11 cellular contexts compared by ENCODE assay signal in the genomic region with DNA sequence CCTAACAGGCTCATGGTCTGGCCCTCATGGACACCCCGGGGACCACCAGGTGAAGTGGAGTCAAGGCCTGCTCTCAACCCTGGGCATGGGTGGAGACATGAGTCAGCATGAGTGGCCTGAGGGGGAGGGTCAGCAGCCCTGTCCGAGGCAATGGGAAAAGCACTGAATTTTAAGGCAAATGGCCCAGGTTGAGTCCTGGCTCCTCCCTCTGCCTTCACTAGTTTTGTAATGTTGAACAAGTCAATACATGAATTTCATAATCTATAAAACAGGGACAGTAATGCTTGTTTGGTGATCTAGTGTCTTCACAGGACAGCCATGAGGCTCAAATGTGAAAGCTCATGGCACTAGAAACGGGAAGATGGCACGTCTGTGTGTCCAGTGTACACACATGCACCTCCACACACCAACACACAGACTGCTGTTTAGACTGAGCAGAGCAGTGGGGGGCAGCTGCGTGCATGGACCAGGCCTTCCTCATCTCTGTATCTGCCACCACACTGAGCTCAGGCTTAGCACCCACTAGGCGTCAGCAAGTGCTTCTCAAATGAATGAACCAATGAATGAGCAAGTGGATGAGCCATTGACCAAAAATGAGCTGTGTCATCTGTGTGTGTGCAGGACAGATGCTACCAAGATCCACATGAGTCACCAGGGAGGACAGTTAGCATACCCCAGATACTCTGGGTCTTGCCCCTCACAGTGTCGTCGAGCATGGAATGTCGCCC.
DNase-seq lines count a peak whose midpoint lies in the region; FAIRE-seq and TF ChIP-seq lines count a peak whose summit lies in the region.
"Had no signal": no experiment of that assay in that cellular context is flagged by ENCODE, and none has a peak within 500 bp of the region (broad histone marks: within the 10 kb centered on the region; RNA-seq: fewer than 3 reads in every experiment).

No MANE protein-coding gene starts in this region.

- 0 out of 2 replicates have a peak, but pooled peaks cover 10% of the 10 kb centered on the region for H3F3A ChIP-seq in GM23248 (ENCODE audit: insufficient read depth)

- H3K4me3 ChIP-seq in GM23248 (peak overlapping the region; percentile 30; the same call in 1 of the 2 replicates), fibroblast of lung (replicated peaks in 1 of 4; ENCODE audit: control extremely low read depth in 1 of 4, insufficient read depth in 1 of 4, low read depth in 3 of 4, low read length in 4 of 4) (no peak overlapping the region), skeletal muscle cell (ENCODE audit: low read depth, low read length) (peak overlapping the region; percentile 38)

- H3K9me3 ChIP-seq in GM23248 (ENCODE audit: low read depth): no peaks in the 10 kb centered on the region
- no peaks in the 10 kb centered on the region for H3K9me3 ChIP-seq in fibroblast of lung (ENCODE audit: control insufficient read depth, insufficient read depth, low read depth, low read length)
- H3K9me3 ChIP-seq: neutrophil had no signal

- no peaks in the 10 kb centered on the region for H4K20me1 ChIP-seq in GM23248 (ENCODE audit: insufficient read depth)
- no peaks in the 10 kb centered on the region for H4K20me1 ChIP-seq in fibroblast of lung (ENCODE audit: control insufficient read depth, extremely low read depth, insufficient read depth, low read length)

- H3K36me3 ChIP-seq in GM23248 (ENCODE audit: low read depth): no peaks in the 10 kb centered on the region
- no peaks in the 10 kb centered on the region for H3K36me3 ChIP-seq in fibroblast of lung (ENCODE audit: control insufficient read depth, insufficient read depth, low read length)
- H3K36me3 ChIP-seq: neutrophil had no signal

- peak; percentile 97 for DNase-seq in GM23248
- peak; percentile 14 for DNase-seq in SIG-M5 (lab: John Stamatoyannopoulos, UW)
- DNase-seq in fibroblast of lung (ENCODE audit: low read depth in 2 of 2): peak; percentile 54 to 90
- peak; percentile 69 for DNase-seq in skeletal muscle cell (ENCODE audit: low read depth)
- no peak for DNase-seq in GM19239 (ENCODE audit: insufficient read length, low spot score)
- no peak for DNase-seq in activated CD4-positive, alpha-beta T cell treated with anti-CD3 and anti-CD28 coated beads for 4 hours
- DNase-seq in activated naive CD4-positive, alpha-beta T cell (lab: John Stamatoyannopoulos, UW): no peak
- DNase-seq in GM12892 (ENCODE audit: insufficient read length): no peak
- DNase-seq: activated gamma-delta T cell, NCI-H446 treated with DMSO at 0.1 percent for 48 hours had no signal

- no peak for TF ChIP-seq POLR2A in GM12892 (IDR thresholded peaks at IDR 0.05; ENCODE audit: low read depth, low read length)

- H3K79me2 ChIP-seq in GM23248 (ENCODE audit: insufficient read depth) (no peaks in the 10 kb centered on the region), fibroblast of lung (ENCODE audit: control insufficient read depth, insufficient read depth, low read length) (no peaks in the 10 kb centered on the region)

- no peaks in the 10 kb centered on the region for H3K9me2 ChIP-seq in GM23248 (ENCODE audit: insufficient read depth)

- no peaks in the 10 kb centered on the region for H3K27me3 ChIP-seq in GM23248 (replicated peaks; ENCODE audit: insufficient read depth)
- peaks cover 2% of the 10 kb centered on the region for H3K27me3 ChIP-seq in fibroblast of lung (ENCODE audit: control insufficient read depth, insufficient read depth, low read length)
- H3K27me3 ChIP-seq: neutrophil had no signal

- TF ChIP-seq CTCF in fibroblast of lung (conservative IDR thresholded peaks at IDR 0.05 in 1 of 2, IDR thresholded peaks at IDR 0.05 in 1 of 2; ENCODE audit: low read depth in 1 of 2, low read length in 2 of 2): no peak

- H2AFZ ChIP-seq in GM23248 (peak overlapping the region; percentile 50; the same call in 1 of the 2 replicates), fibroblast of lung (ENCODE audit: low read length) (peak overlapping the region; percentile 56)

- H3K27ac ChIP-seq in GM23248: peak overlapping the region; percentile 88
- H3K27ac ChIP-seq in fibroblast of lung (ENCODE audit: insufficient read depth, low read length): peak overlapping the region; percentile 84
- H3K27ac ChIP-seq: neutrophil had no signal

- no peak for FAIRE-seq in GM19239 (lab: Jason Lieb, UNC)
- no peak for FAIRE-seq in GM12892 (lab: Jason Lieb, UNC)

- WGBS in GM23248 (ENCODE audit: low coverage in 1 of 2, low lambda C conversion rate in 2 of 2, missing lambda C conversion rate in 2 of 2), 2 experiments: 21 to 23% methylated on average over 9 of the region's 9 CpGs

- in situ Hi-C loops in GM23248 (cut with MboI): no loop called here

- H3K4me1 ChIP-seq in GM23248 (ENCODE audit: insufficient read depth) (peaks cover 28% of the 10 kb centered on the region), fibroblast of lung (ENCODE audit: control insufficient read depth, extremely low read depth, insufficient read depth, low read length) (peaks cover 24% of the 10 kb centered on the region)

- peak overlapping the region; percentile 68 for H3K9ac ChIP-seq in GM23248
- no peak overlapping the region for H3K9ac ChIP-seq in fibroblast of lung (ENCODE audit: insufficient read depth, low read length)

- peak overlapping the region; percentile 81 for H3K4me2 ChIP-seq in GM23248 (ENCODE audit: unreplicated experiment)
- peak overlapping the region; percentile 63 for H3K4me2 ChIP-seq in fibroblast of lung (ENCODE audit: extremely low read depth, insufficient read depth, low read length)

Comparison
In these comparisons a context has a peak if more than half of its experiments do, and no peak if none do; other contexts are left out.
1. DNase-seq: peak in GM23248 (single experiment), SIG-M5 (single experiment), fibroblast of lung (2 of 2) and skeletal muscle cell (single experiment); none in GM19239 (single experiment), activated CD4-positive, alpha-beta T cell treated with anti-CD3 and anti-CD28 coated beads for 4 hours (0 of 2), activated naive CD4-positive, alpha-beta T cell (0 of 4) and GM12892 (single experiment).
2. H3K4me3 ChIP-seq: peak in GM23248 (single experiment) and skeletal muscle cell (single experiment); none in fibroblast of lung (0 of 4).